1 cellular context compared by ENCODE assay signal in genomic region chr11:65720237-65720934, GRCh38.
A peak's percentile ranks its signal among the peaks of the same experiment; 100 is the strongest.
TF ChIP-seq lines count a peak whose summit lies in the region.

TSS of gene RNASEH2C (minus strand) at chr11:65720798. CDS start at chr11:65720758, 40 bp downstream.

TF ChIP-seq in HepG2, 621 proteins besides CTCF, POLR2A, EP300 and RAD21 (continued from another document and continues in another):
- TF ChIP-seq ZNF136 (CRISPR knock-in tag; IDR thresholded peaks at IDR 0.05; ENCODE audit: low read depth) = peak; percentile 87; the same call in 1 of the 2 replicates
- TF ChIP-seq KDM1A (CRISPR knock-in tag; IDR thresholded peaks at IDR 0.05) = no peak
- TF ChIP-seq ZNF501 (CRISPR knock-in tag; IDR thresholded peaks at IDR 0.05) = peak; percentile 78
- TF ChIP-seq PHB2 (IDR thresholded peaks at IDR 0.05; ENCODE audit: partially characterized antibody) = no peak
- TF ChIP-seq, protein P1, sequence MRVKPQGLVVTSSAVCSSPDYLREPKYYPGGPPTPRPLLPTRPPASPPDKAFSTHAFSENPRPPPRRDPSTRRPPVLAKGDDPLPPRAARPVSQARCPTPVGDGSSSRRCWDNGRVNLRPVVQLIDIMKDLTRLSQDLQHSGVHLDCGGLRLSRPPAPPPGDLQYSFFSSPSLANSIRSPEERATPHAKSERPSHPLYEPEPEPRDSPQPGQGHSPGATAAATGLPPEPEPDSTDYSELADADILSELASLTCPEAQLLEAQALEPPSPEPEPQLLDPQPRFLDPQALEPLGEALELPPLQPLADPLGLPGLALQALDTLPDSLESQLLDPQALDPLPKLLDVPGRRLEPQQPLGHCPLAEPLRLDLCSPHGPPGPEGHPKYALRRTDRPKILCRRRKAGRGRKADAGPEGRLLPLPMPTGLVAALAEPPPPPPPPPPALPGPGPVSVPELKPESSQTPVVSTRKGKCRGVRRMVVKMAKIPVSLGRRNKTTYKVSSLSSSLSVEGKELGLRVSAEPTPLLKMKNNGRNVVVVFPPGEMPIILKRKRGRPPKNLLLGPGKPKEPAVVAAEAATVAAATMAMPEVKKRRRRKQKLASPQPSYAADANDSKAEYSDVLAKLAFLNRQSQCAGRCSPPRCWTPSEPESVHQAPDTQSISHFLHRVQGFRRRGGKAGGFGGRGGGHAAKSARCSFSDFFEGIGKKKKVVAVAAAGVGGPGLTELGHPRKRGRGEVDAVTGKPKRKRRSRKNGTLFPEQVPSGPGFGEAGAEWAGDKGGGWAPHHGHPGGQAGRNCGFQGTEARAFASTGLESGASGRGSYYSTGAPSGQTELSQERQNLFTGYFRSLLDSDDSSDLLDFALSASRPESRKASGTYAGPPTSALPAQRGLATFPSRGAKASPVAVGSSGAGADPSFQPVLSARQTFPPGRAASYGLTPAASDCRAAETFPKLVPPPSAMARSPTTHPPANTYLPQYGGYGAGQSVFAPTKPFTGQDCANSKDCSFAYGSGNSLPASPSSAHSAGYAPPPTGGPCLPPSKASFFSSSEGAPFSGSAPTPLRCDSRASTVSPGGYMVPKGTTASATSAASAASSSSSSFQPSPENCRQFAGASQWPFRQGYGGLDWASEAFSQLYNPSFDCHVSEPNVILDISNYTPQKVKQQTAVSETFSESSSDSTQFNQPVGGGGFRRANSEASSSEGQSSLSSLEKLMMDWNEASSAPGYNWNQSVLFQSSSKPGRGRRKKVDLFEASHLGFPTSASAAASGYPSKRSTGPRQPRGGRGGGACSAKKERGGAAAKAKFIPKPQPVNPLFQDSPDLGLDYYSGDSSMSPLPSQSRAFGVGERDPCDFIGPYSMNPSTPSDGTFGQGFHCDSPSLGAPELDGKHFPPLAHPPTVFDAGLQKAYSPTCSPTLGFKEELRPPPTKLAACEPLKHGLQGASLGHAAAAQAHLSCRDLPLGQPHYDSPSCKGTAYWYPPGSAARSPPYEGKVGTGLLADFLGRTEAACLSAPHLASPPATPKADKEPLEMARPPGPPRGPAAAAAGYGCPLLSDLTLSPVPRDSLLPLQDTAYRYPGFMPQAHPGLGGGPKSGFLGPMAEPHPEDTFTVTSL (CRISPR knock-in tag; IDR thresholded peaks at IDR 0.05; ENCODE audit: borderline replicate concordance) = no peak
- TF ChIP-seq ZNF350 (CRISPR knock-in tag; IDR thresholded peaks at IDR 0.05; ENCODE audit: borderline replicate concordance, low read depth) = 0 out of 2 replicates have a peak, but pooled peaks have one; percentile 18
- TF ChIP-seq SCMH1 (CRISPR knock-in tag; IDR thresholded peaks at IDR 0.05; ENCODE audit: borderline replicate concordance) = no peak
- peak; percentile 96 for TF ChIP-seq PCBP1 (IDR thresholded peaks at IDR 0.05; ENCODE audit: borderline replicate concordance, low read depth, low read length)
- no peak for TF ChIP-seq SYNCRIP (IDR thresholded peaks at IDR 0.05; ENCODE audit: insufficient read depth, low read depth, low read length)
- TF ChIP-seq, protein P2, sequence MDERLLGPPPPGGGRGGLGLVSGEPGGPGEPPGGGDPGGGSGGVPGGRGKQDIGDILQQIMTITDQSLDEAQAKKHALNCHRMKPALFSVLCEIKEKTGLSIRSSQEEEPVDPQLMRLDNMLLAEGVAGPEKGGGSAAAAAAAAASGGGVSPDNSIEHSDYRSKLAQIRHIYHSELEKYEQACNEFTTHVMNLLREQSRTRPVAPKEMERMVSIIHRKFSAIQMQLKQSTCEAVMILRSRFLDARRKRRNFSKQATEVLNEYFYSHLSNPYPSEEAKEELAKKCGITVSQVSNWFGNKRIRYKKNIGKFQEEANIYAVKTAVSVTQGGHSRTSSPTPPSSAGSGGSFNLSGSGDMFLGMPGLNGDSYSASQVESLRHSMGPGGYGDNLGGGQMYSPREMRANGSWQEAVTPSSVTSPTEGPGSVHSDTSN (CRISPR knock-in tag; IDR thresholded peaks at IDR 0.05) = no peak
- TF ChIP-seq HNRNPH1 (optimal IDR thresholded peaks at IDR 0.05; ENCODE audit: low read depth, low read length) = no peak
- TF ChIP-seq, protein P3, sequence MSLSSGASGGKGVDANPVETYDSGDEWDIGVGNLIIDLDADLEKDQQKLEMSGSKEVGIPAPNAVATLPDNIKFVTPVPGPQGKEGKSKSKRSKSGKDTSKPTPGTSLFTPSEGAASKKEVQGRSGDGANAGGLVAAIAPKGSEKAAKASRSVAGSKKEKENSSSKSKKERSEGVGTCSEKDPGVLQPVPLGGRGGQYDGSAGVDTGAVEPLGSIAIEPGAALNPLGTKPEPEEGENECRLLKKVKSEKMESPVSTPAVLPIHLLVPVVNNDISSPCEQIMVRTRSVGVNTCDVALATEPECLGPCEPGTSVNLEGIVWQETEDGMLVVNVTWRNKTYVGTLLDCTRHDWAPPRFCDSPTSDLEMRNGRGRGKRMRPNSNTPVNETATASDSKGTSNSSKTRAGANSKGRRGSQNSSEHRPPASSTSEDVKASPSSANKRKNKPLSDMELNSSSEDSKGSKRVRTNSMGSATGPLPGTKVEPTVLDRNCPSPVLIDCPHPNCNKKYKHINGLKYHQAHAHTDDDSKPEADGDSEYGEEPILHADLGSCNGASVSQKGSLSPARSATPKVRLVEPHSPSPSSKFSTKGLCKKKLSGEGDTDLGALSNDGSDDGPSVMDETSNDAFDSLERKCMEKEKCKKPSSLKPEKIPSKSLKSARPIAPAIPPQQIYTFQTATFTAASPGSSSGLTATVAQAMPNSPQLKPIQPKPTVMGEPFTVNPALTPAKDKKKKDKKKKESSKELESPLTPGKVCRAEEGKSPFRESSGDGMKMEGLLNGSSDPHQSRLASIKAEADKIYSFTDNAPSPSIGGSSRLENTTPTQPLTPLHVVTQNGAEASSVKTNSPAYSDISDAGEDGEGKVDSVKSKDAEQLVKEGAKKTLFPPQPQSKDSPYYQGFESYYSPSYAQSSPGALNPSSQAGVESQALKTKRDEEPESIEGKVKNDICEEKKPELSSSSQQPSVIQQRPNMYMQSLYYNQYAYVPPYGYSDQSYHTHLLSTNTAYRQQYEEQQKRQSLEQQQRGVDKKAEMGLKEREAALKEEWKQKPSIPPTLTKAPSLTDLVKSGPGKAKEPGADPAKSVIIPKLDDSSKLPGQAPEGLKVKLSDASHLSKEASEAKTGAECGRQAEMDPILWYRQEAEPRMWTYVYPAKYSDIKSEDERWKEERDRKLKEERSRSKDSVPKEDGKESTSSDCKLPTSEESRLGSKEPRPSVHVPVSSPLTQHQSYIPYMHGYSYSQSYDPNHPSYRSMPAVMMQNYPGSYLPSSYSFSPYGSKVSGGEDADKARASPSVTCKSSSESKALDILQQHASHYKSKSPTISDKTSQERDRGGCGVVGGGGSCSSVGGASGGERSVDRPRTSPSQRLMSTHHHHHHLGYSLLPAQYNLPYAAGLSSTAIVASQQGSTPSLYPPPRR (CRISPR knock-in tag; IDR thresholded peaks at IDR 0.05; ENCODE audit: borderline replicate concordance) = peak; percentile 21; the same call in 1 of the 2 replicates
- 0 out of 2 replicates have a peak, but pooled peaks have one; percentile 69 for TF ChIP-seq MTF2 (CRISPR knock-in tag; IDR thresholded peaks at IDR 0.05; ENCODE audit: borderline replicate concordance)
- TF ChIP-seq ELF3 (CRISPR knock-in tag; IDR thresholded peaks at IDR 0.05) = peak; percentile 31; the same call in 1 of the 2 replicates
- 0 out of 2 replicates have a peak, but pooled peaks have one; percentile 19 for TF ChIP-seq ZFP1 (CRISPR knock-in tag; IDR thresholded peaks at IDR 0.05)
- peak; percentile 83 for TF ChIP-seq NR2C2 (CRISPR knock-in tag; IDR thresholded peaks at IDR 0.05; ENCODE audit: borderline replicate concordance)
- TF ChIP-seq PAF1 (CRISPR knock-in tag; IDR thresholded peaks at IDR 0.05) = no peak
- peak; percentile 66; the same call in 1 of the 2 replicates for TF ChIP-seq TOPORS (CRISPR knock-in tag; IDR thresholded peaks at IDR 0.05)
- no peak; the same call in 1 of the 2 replicates for TF ChIP-seq ZNF782 (CRISPR knock-in tag; IDR thresholded peaks at IDR 0.05; ENCODE audit: borderline replicate concordance)
- TF ChIP-seq ZNF337 (CRISPR knock-in tag; IDR thresholded peaks at IDR 0.05; ENCODE audit: borderline replicate concordance, low read depth) = peak; percentile 89; the same call in 1 of the 2 replicates
- no peak for TF ChIP-seq MAFF (IDR thresholded peaks at IDR 0.05; ENCODE audit: low read depth, low read length)
- TF ChIP-seq HNF4G (IDR thresholded peaks at IDR 0.05; ENCODE audit: borderline replicate concordance, low read depth, low read length) = no peak
- no peak; the same call in 1 of the 2 replicates for TF ChIP-seq HNF4G (CRISPR knock-in tag; IDR thresholded peaks at IDR 0.05; ENCODE audit: borderline replicate concordance, low read depth)
- no peak for TF ChIP-seq IRF1 (CRISPR knock-in tag; IDR thresholded peaks at IDR 0.05; ENCODE audit: low read depth)
- TF ChIP-seq ZBTB7B (CRISPR knock-in tag; IDR thresholded peaks at IDR 0.05) = peak; percentile 71; the same call in 1 of the 2 replicates
- no peak for TF ChIP-seq ZNF343 (CRISPR knock-in tag; IDR thresholded peaks at IDR 0.05)
- no peak for TF ChIP-seq EHMT2 (IDR thresholded peaks at IDR 0.05; ENCODE audit: borderline replicate concordance, low read depth, low read length)
- TF ChIP-seq, protein P4, sequence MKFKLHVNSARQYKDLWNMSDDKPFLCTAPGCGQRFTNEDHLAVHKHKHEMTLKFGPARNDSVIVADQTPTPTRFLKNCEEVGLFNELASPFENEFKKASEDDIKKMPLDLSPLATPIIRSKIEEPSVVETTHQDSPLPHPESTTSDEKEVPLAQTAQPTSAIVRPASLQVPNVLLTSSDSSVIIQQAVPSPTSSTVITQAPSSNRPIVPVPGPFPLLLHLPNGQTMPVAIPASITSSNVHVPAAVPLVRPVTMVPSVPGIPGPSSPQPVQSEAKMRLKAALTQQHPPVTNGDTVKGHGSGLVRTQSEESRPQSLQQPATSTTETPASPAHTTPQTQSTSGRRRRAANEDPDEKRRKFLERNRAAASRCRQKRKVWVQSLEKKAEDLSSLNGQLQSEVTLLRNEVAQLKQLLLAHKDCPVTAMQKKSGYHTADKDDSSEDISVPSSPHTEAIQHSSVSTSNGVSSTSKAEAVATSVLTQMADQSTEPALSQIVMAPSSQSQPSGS (CRISPR knock-in tag; IDR thresholded peaks at IDR 0.05) = peak; percentile 49
- TF ChIP-seq SMAD1 (CRISPR knock-in tag; IDR thresholded peaks at IDR 0.05; ENCODE audit: borderline replicate concordance, low read depth) = 0 out of 2 replicates have a peak, but pooled peaks have one; percentile 47
- TF ChIP-seq ARID5B (CRISPR knock-in tag; IDR thresholded peaks at IDR 0.05) = peak; percentile 47; the same call in 1 of the 2 replicates
- peak; percentile 30; the same call in 1 of the 2 replicates for TF ChIP-seq DRAP1 (CRISPR knock-in tag; IDR thresholded peaks at IDR 0.05)
- TF ChIP-seq ZNF678 (CRISPR knock-in tag; IDR thresholded peaks at IDR 0.05) = no peak
- no peak; the same call in 1 of the 2 replicates for TF ChIP-seq FOXM1 (CRISPR knock-in tag; IDR thresholded peaks at IDR 0.05)
- peak; percentile 86; the same call in 1 of the 2 replicates for TF ChIP-seq ZNF274 (CRISPR knock-in tag; IDR thresholded peaks at IDR 0.05)
- TF ChIP-seq ZNF530 (CRISPR knock-in tag; IDR thresholded peaks at IDR 0.05; ENCODE audit: low read depth) = no peak
- TF ChIP-seq ZNF329 (CRISPR knock-in tag; IDR thresholded peaks at IDR 0.05; ENCODE audit: low read depth) = peak; percentile 60; the same call in 1 of the 2 replicates
- TF ChIP-seq MBNL3 (CRISPR knock-in tag; conservative IDR thresholded peaks at IDR 0.05) = no peak
- TF ChIP-seq, protein P5, sequence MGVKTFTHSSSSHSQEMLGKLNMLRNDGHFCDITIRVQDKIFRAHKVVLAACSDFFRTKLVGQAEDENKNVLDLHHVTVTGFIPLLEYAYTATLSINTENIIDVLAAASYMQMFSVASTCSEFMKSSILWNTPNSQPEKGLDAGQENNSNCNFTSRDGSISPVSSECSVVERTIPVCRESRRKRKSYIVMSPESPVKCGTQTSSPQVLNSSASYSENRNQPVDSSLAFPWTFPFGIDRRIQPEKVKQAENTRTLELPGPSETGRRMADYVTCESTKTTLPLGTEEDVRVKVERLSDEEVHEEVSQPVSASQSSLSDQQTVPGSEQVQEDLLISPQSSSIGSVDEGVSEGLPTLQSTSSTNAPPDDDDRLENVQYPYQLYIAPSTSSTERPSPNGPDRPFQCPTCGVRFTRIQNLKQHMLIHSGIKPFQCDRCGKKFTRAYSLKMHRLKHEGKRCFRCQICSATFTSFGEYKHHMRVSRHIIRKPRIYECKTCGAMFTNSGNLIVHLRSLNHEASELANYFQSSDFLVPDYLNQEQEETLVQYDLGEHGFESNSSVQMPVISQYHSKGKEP (CRISPR knock-in tag; IDR thresholded peaks at IDR 0.05) = 0 out of 2 replicates have a peak, but pooled peaks have one; percentile 67
- TF ChIP-seq SALL2 (CRISPR knock-in tag; IDR thresholded peaks at IDR 0.05) = peak; percentile 57; the same call in 1 of the 2 replicates
- no peak for TF ChIP-seq ZNF44 (CRISPR knock-in tag; IDR thresholded peaks at IDR 0.05)
- 0 out of 2 replicates have a peak, but pooled peaks have one; percentile 46 for TF ChIP-seq BCL6 (CRISPR knock-in tag; IDR thresholded peaks at IDR 0.05)
- TF ChIP-seq ZNF670 (CRISPR knock-in tag; IDR thresholded peaks at IDR 0.05; ENCODE audit: borderline replicate concordance) = no peak
